Comparison of ENCODE assay signal across 16 cellular contexts in the genomic region with DNA sequence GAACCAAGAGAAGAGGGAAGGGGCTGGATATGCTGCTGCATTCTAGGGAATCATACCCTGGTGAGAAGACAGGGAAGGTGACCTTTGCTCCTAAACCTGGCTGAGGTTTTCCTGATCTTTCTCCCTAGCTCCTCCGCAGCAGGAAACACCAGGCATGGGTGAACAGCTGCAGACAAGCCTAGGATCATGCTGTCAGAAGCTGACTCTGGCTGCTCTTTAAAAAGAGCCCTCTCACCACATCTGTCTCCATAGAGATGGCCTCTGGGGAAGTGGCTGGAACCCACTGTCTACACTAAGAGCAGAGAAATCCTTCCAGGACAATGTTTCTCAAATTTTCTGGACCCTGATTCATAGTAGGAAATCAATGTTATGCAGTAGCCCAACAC. TPM values are rescaled to one million over a fixed set of nuclear protein-coding genes. Genes with fewer than 3 reads are reported as not detected.
DNase-seq lines count a peak whose midpoint lies in the region; ATAC-seq and TF ChIP-seq lines count a peak whose summit lies in the region.
"Had no signal": no experiment of that assay in that cellular context is flagged by ENCODE, and none has a peak within 500 bp of the region (broad histone marks: within the 10 kb centered on the region; RNA-seq: fewer than 3 reads in every experiment).

No MANE protein-coding gene starts in this region.

- TF ChIP-seq CTCF in lower lobe of right lung (IDR thresholded peaks at IDR 0.05) = no peak
- no peak for TF ChIP-seq CTCF in transverse colon (IDR thresholded peaks at IDR 0.05)

- no peaks in the 10 kb centered on the region for H3K27me3 Mint-ChIP-seq in activated naive CD8-positive, alpha-beta T cell treated with anti-CD3 and anti-CD28 coated beads, Interleukin-2, amount 10 ng/mL, durations not matched to agents 7 days and 5 days
- no peaks in the 10 kb centered on the region for H3K27me3 Mint-ChIP-seq in activated naive CD8-positive, alpha-beta T cell treated with anti-CD3 and anti-CD28 coated beads for 36 hours

- no peak for DNase-seq in activated naive CD8-positive, alpha-beta T cell treated with anti-CD3 and anti-CD28 coated beads, Interleukin-2, amount 10 ng/mL, durations not matched to agents 7 days and 5 days
- no peak for DNase-seq in activated naive CD8-positive, alpha-beta T cell treated with anti-CD3 and anti-CD28 coated beads for 36 hours
- DNase-seq in effector memory CD4-positive, alpha-beta T cell = no peak
- no peak for DNase-seq in lower lobe of right lung
- DNase-seq in transverse colon = no peak
- no peak for DNase-seq in epidermal melanocyte (ENCODE audit: insufficient read length, low spot score)
- DNase-seq in NCI-H187 (lab: John Stamatoyannopoulos, UW) = no peak
- DNase-seq: DMS79 treated with DMSO at 0.1 percent for 48 hours; NCI-H1048; NCI-H226; stimulated activated CD8-positive, alpha-beta memory T cell treated with anti-CD3 and anti-CD28 coated beads, Interleukin-4, amount 100 ng/mL, for 48 hours had no signal

- POLR2A ChIA-PET in activated naive CD8-positive, alpha-beta T cell treated with anti-CD3 and anti-CD28 coated beads, Interleukin-2, amount 10 ng/mL, durations not matched to agents 7 days and 5 days (lab: Charles Lee) = no interaction called here

- 53% methylated on average over 1 of the region's 1 CpG; no CpG with 5 or more reads in 1 of the 2 donors for WGBS in transverse colon (ENCODE audit: low coverage in 1 of 2), 2 donors

- H3K4me3 Mint-ChIP-seq in activated naive CD8-positive, alpha-beta T cell treated with anti-CD3 and anti-CD28 coated beads, Interleukin-2, amount 10 ng/mL, durations not matched to agents 7 days and 5 days = no peak overlapping the region
- H3K4me3 Mint-ChIP-seq in activated naive CD8-positive, alpha-beta T cell treated with anti-CD3 and anti-CD28 coated beads for 36 hours = no peak overlapping the region
- H3K4me3 Mint-ChIP-seq: GM23338 had no signal

- H3K9me3 Mint-ChIP-seq in activated naive CD8-positive, alpha-beta T cell treated with anti-CD3 and anti-CD28 coated beads, Interleukin-2, amount 10 ng/mL, durations not matched to agents 7 days and 5 days = no peaks in the 10 kb centered on the region
- H3K9me3 Mint-ChIP-seq in activated naive CD8-positive, alpha-beta T cell treated with anti-CD3 and anti-CD28 coated beads for 36 hours = no peaks in the 10 kb centered on the region
- H3K9me3 Mint-ChIP-seq: activated naive CD4-positive, alpha-beta T cell treated with anti-CD3 and anti-CD28 coated beads, Interleukin-2, amount 50 U/mL, for 72 hours; GM23338; T-helper 2 cell treated with Interferon-gamma antibody and Interleukin-4, amounts not matched to agents 5 μg/mL and 100 μg/mL, for 36 hours had no signal

- H3K9me3 ChIP-seq in effector memory CD4-positive, alpha-beta T cell (ENCODE audit: control insufficient read depth, low read length) = no peaks in the 10 kb centered on the region
- no peaks in the 10 kb centered on the region for H3K9me3 ChIP-seq in lower lobe of right lung
- no peaks in the 10 kb centered on the region for H3K9me3 ChIP-seq in transverse colon
- H3K9me3 ChIP-seq: Peyer's patch had no signal

- no peak for TF ChIP-seq POLR2A in transverse colon (IDR thresholded peaks at IDR 0.05)

- no peak overlapping the region for H3K4me3 ChIP-seq in effector memory CD4-positive, alpha-beta T cell (ENCODE audit: insufficient read depth, low read depth, low read length, poor library complexity, severe bottlenecking)
- H3K4me3 ChIP-seq in lower lobe of right lung (no peak overlapping the region), transverse colon (no peak overlapping the region)
- H3K4me3 ChIP-seq: GM23338, Peyer's patch had no signal

- H3K4me1 Mint-ChIP-seq in activated naive CD8-positive, alpha-beta T cell treated with anti-CD3 and anti-CD28 coated beads, Interleukin-2, amount 10 ng/mL, durations not matched to agents 7 days and 5 days = peaks cover 57% of the 10 kb centered on the region
- peaks cover 64% of the 10 kb centered on the region for H3K4me1 Mint-ChIP-seq in activated naive CD8-positive, alpha-beta T cell treated with anti-CD3 and anti-CD28 coated beads for 36 hours

- peaks cover 40% of the 10 kb centered on the region for H3K4me1 ChIP-seq in effector memory CD4-positive, alpha-beta T cell (ENCODE audit: control insufficient read depth, insufficient read depth, low read length, poor library complexity, severe bottlenecking)
- H3K4me1 ChIP-seq in lower lobe of right lung (peaks cover 75% of the 10 kb centered on the region), transverse colon (peaks cover 14 to 66% (median 40%) of the 10 kb centered on the region in 4 donors)

- no peaks in the 10 kb centered on the region for H3K27me3 ChIP-seq in effector memory CD4-positive, alpha-beta T cell (replicated peaks; ENCODE audit: control insufficient read depth, insufficient read depth, low read length, poor library complexity, severe bottlenecking)
- no peaks in the 10 kb centered on the region for H3K27me3 ChIP-seq in lower lobe of right lung (ENCODE audit: low read depth)
- no peaks in the 10 kb centered on the region for H3K27me3 ChIP-seq in transverse colon
- H3K27me3 ChIP-seq: Peyer's patch had no signal

- no peak for TF ChIP-seq EP300 in transverse colon (IDR thresholded peaks at IDR 0.05; ENCODE audit: low read depth)

- peaks cover 37% of the 10 kb centered on the region for H3K36me3 Mint-ChIP-seq in activated naive CD8-positive, alpha-beta T cell treated with anti-CD3 and anti-CD28 coated beads, Interleukin-2, amount 10 ng/mL, durations not matched to agents 7 days and 5 days
- H3K36me3 Mint-ChIP-seq in activated naive CD8-positive, alpha-beta T cell treated with anti-CD3 and anti-CD28 coated beads for 36 hours = peaks cover 31% of the 10 kb centered on the region

- in situ Hi-C loops in transverse colon (cut with MboI; ENCODE audit: low pct_ligation_motif_present in 1 of 4, low pct_unique_long_range_greater_than_20kb in 1 of 4, low sequenced_read_pairs in 3 of 4) = no loop called here

- peaks cover 15% of the 10 kb centered on the region for H3K36me3 ChIP-seq in effector memory CD4-positive, alpha-beta T cell (ENCODE audit: control insufficient read depth, insufficient read depth, low read length)
- H3K36me3 ChIP-seq in lower lobe of right lung = peaks cover 15% of the 10 kb centered on the region
- no peaks in the 10 kb centered on the region for H3K36me3 ChIP-seq in transverse colon
- H3K36me3 ChIP-seq: Peyer's patch had no signal

- peak overlapping the region; percentile 47 for H3K27ac Mint-ChIP-seq in activated naive CD8-positive, alpha-beta T cell treated with anti-CD3 and anti-CD28 coated beads, Interleukin-2, amount 10 ng/mL, durations not matched to agents 7 days and 5 days
- no peak overlapping the region for H3K27ac Mint-ChIP-seq in activated naive CD8-positive, alpha-beta T cell treated with anti-CD3 and anti-CD28 coated beads for 36 hours
- H3K27ac Mint-ChIP-seq: activated naive CD4-positive, alpha-beta T cell treated with anti-CD3 and anti-CD28 coated beads, Interleukin-2, amount 50 U/mL, for 72 hours; GM23338; T-helper 2 cell treated with Interferon-gamma antibody and Interleukin-4, amounts not matched to agents 5 μg/mL and 100 μg/mL, for 36 hours had no signal

- intact Hi-C loops in lower lobe of right lung (cut with DNase I) = no loop called here
- intact Hi-C loops in transverse colon (cut with DNase I; ENCODE audit: low total_unique reads) = no loop called here

- peak overlapping the region; percentile 12 for H3K27ac ChIP-seq in effector memory CD4-positive, alpha-beta T cell (ENCODE audit: insufficient read depth, low read length, poor library complexity, severe bottlenecking)
- peak overlapping the region; percentile 37 for H3K27ac ChIP-seq in lower lobe of right lung
- peak overlapping the region in 3 of 4 donors; percentile 30 to 39 (median 31) for H3K27ac ChIP-seq in transverse colon

- ATAC-seq in activated naive CD8-positive, alpha-beta T cell treated with anti-CD3 and anti-CD28 coated beads, Interleukin-2, amount 10 ng/mL, durations not matched to agents 7 days and 5 days (ENCODE audit: low read depth) = no peak
- ATAC-seq in lower lobe of right lung (peak; percentile 9 to 11), HG03378 (IDR thresholded peaks at IDR 0.05; ENCODE audit: unreplicated experiment) (no peak)
- ATAC-seq: activated naive CD4-positive, alpha-beta T cell treated with anti-CD3 and anti-CD28 coated beads, Interleukin-2, amount 50 U/mL, for 72 hours had no signal

RNA-seq across cellular contexts. Expression of a gene that starts 57.6 kb away (rescaled TPM):
- not detected for total RNA-seq in activated naive CD8-positive, alpha-beta T cell treated with anti-CD3 and anti-CD28 coated beads, Interleukin-2, amount 10 ng/mL, durations not matched to agents 7 days and 5 days
- total RNA-seq in activated naive CD8-positive, alpha-beta T cell treated with anti-CD3 and anti-CD28 coated beads for 36 hours = under 1 TPM in 1 of 2 experiments, not detected in 1; 0.02 TPM
- total RNA-seq in lower lobe of right lung = 44.6 TPM
- 10 to 100 TPM in 2 of 4 donors, 1 to 10 TPM in 2; 7.5 to 85.2 (median 9.7) TPM for total RNA-seq in transverse colon

Comparison
In these comparisons a context has a peak if more than half of its experiments do, and no peak if none do; other contexts are left out.
1. ATAC-seq: peak in lower lobe of right lung (2 of 2); none in activated naive CD8-positive, alpha-beta T cell treated with anti-CD3 and anti-CD28 coated beads, Interleukin-2, amount 10 ng/mL, durations not matched to agents 7 days and 5 days (single experiment) and HG03378 (single experiment).
2. RNA of a gene that starts 57.6 kb away (total RNA-seq): 44.6 TPM in lower lobe of right lung (single experiment) and 7.5 to 85.2 TPM in transverse colon; 0.02 TPM in activated naive CD8-positive, alpha-beta T cell treated with anti-CD3 and anti-CD28 coated beads for 36 hours and not detected in activated naive CD8-positive, alpha-beta T cell treated with anti-CD3 and anti-CD28 coated beads, Interleukin-2, amount 10 ng/mL, durations not matched to agents 7 days and 5 days; every median in the first group is over 4 times any median in the second.
3. Peak in every context shown above with its lines, with median percentiles within 50 percentile points of each other: H3K27ac ChIP-seq.